10 cellular contexts compared by ENCODE assay signal in genomic region chr17:78124081-78124835, GRCh38. TPM values are rescaled to one million over a fixed set of nuclear protein-coding genes. Genes with fewer than 3 reads are reported as not detected.
A peak's percentile ranks its signal among the peaks of the same experiment; 100 is the strongest.
DNase-seq lines count a peak whose midpoint lies in the region; ATAC-seq, FAIRE-seq and TF ChIP-seq lines count a peak whose summit lies in the region.
"Had no signal": no experiment of that assay in that cellular context is flagged by ENCODE, and none has a peak within 500 bp of the region (broad histone marks: within the 10 kb centered on the region; RNA-seq: fewer than 3 reads in every experiment).

No MANE protein-coding gene starts in this region.

- peaks cover 62% of the 10 kb centered on the region for H3K4me1 Mint-ChIP-seq in activated CD8-positive, alpha-beta memory T cell treated with anti-CD3 and anti-CD28 coated beads, Interleukin-2, amount 10 ng/mL, durations not matched to agents 7 days and 5 days
- peaks cover 41 to 50% of the 10 kb centered on the region in 2 donors for H3K4me1 Mint-ChIP-seq in natural killer cell treated with Interleukin-12 subunit alpha and Interleukin-12 subunit beta and Interleukin-15 and Interleukin-18, amount 100 ng/mL, for 72 hours (ENCODE audit: low read depth in 2 of 2)
- H3K4me1 Mint-ChIP-seq in osteocyte (ENCODE audit: unreplicated experiment), result peaks cover 22% of the 10 kb centered on the region

- ATAC-seq in HG02870 (IDR thresholded peaks at IDR 0.05; ENCODE audit: unreplicated experiment), result peak; percentile 32
- no peak for ATAC-seq in activated CD8-positive, alpha-beta memory T cell treated with anti-CD3 and anti-CD28 coated beads, Interleukin-2, amount 10 ng/mL, durations not matched to agents 7 days and 5 days
- ATAC-seq in natural killer cell treated with Interleukin-12 subunit alpha and Interleukin-12 subunit beta and Interleukin-15 and Interleukin-18, amount 100 ng/mL, for 72 hours, result peak; percentile 15 to 62

- no peaks in the 10 kb centered on the region for H3K27me3 Mint-ChIP-seq in activated CD8-positive, alpha-beta memory T cell treated with anti-CD3 and anti-CD28 coated beads, Interleukin-2, amount 10 ng/mL, durations not matched to agents 7 days and 5 days
- no peaks in the 10 kb centered on the region for H3K27me3 Mint-ChIP-seq in natural killer cell treated with Interleukin-12 subunit alpha and Interleukin-12 subunit beta and Interleukin-15 and Interleukin-18, amount 100 ng/mL, for 72 hours
- H3K27me3 Mint-ChIP-seq in osteocyte (ENCODE audit: unreplicated experiment), result no peaks in the 10 kb centered on the region

- FAIRE-seq in GM12891 (lab: Jason Lieb, UNC), result peak; percentile 98

- no peak for DNase-seq in GM12891 (ENCODE audit: insufficient read length, low spot score)
- DNase-seq in activated CD8-positive, alpha-beta memory T cell treated with anti-CD3 and anti-CD28 coated beads, Interleukin-2, amount 10 ng/mL, durations not matched to agents 7 days and 5 days, result no peak
- peak; percentile 73 for DNase-seq in natural killer cell treated with Interleukin-12 subunit alpha and Interleukin-12 subunit beta and Interleukin-15 and Interleukin-18, amount 100 ng/mL, for 72 hours (ENCODE audit: low spot score)
- DNase-seq in osteocyte (ENCODE audit: extremely low spot score, unreplicated experiment), result no peak
- DNase-seq in iPS-NIHi11 (ENCODE audit: low spot score), result no peak
- DNase-seq in LoVo (ENCODE audit: low spot score), result no peak
- DNase-seq: NCI-H774 had no signal

- TF ChIP-seq CTCF in osteocyte (IDR thresholded peaks at IDR 0.05), result no peak

- CTCF ChIA-PET in activated CD8-positive, alpha-beta memory T cell treated with anti-CD3 and anti-CD28 coated beads, Interleukin-2, amount 10 ng/mL, durations not matched to agents 7 days and 5 days (lab: Charles Lee), result interaction anchor here (13.4 to 17.0 kb wide), 2 partner anchors 12 to 13 kb away, joined by 179 to 257 read pairs; no protein-coding TSS in a partner anchor

- peak overlapping the region; percentile 44 for H3K4me3 Mint-ChIP-seq in activated CD8-positive, alpha-beta memory T cell treated with anti-CD3 and anti-CD28 coated beads, Interleukin-2, amount 10 ng/mL, durations not matched to agents 7 days and 5 days
- peak overlapping the region; percentile 88 for H3K4me3 Mint-ChIP-seq in natural killer cell treated with Interleukin-12 subunit alpha and Interleukin-12 subunit beta and Interleukin-15 and Interleukin-18, amount 100 ng/mL, for 72 hours
- H3K4me3 Mint-ChIP-seq in osteocyte (ENCODE audit: unreplicated experiment), result no peak overlapping the region

- TF ChIP-seq POLR2A in GM12891 (IDR thresholded peaks at IDR 0.05; ENCODE audit: low read depth, low read length), result 0 out of 2 replicates have a peak, but pooled peaks have one; percentile 12

- no peaks in the 10 kb centered on the region for H3K9me3 Mint-ChIP-seq in activated CD8-positive, alpha-beta memory T cell treated with anti-CD3 and anti-CD28 coated beads, Interleukin-2, amount 10 ng/mL, durations not matched to agents 7 days and 5 days (ENCODE audit: low read depth)
- no peaks in the 10 kb centered on the region for H3K9me3 Mint-ChIP-seq in natural killer cell treated with Interleukin-12 subunit alpha and Interleukin-12 subunit beta and Interleukin-15 and Interleukin-18, amount 100 ng/mL, for 72 hours
- no peaks in the 10 kb centered on the region for H3K9me3 Mint-ChIP-seq in osteocyte (ENCODE audit: unreplicated experiment)

- H3K36me3 Mint-ChIP-seq in activated CD8-positive, alpha-beta memory T cell treated with anti-CD3 and anti-CD28 coated beads, Interleukin-2, amount 10 ng/mL, durations not matched to agents 7 days and 5 days, result peaks cover 48% of the 10 kb centered on the region
- H3K36me3 Mint-ChIP-seq in natural killer cell treated with Interleukin-12 subunit alpha and Interleukin-12 subunit beta and Interleukin-15 and Interleukin-18, amount 100 ng/mL, for 72 hours, result peaks cover 7% of the 10 kb centered on the region
- peaks cover 6% of the 10 kb centered on the region for H3K36me3 Mint-ChIP-seq in osteocyte (ENCODE audit: unreplicated experiment)

- H3K27ac Mint-ChIP-seq in activated CD8-positive, alpha-beta memory T cell treated with anti-CD3 and anti-CD28 coated beads, Interleukin-2, amount 10 ng/mL, durations not matched to agents 7 days and 5 days, result peak overlapping the region; percentile 41
- H3K27ac Mint-ChIP-seq in natural killer cell treated with Interleukin-12 subunit alpha and Interleukin-12 subunit beta and Interleukin-15 and Interleukin-18, amount 100 ng/mL, for 72 hours, result peak overlapping the region; percentile 83 to 89
- H3K27ac Mint-ChIP-seq in osteocyte (ENCODE audit: unreplicated experiment), result no peak overlapping the region

TF ChIP-seq in GM12891, 5 proteins besides CTCF, POLR2A, EP300 and RAD21:
- TF ChIP-seq SPI1 (IDR thresholded peaks at IDR 0.05; ENCODE audit: low read depth, low read length), result peak; percentile 93
- 0 out of 2 replicates have a peak, but pooled peaks have one; percentile 45 for TF ChIP-seq POU2F2 (IDR thresholded peaks at IDR 0.05; ENCODE audit: low read depth, low read length)
- peak; percentile 3 for TF ChIP-seq PAX5 (IDR thresholded peaks at IDR 0.05; ENCODE audit: insufficient read depth, low read length, severe bottlenecking)
- TF ChIP-seq TAF1 (IDR thresholded peaks at IDR 0.05; ENCODE audit: low read depth, low read length), result no peak

RNA-seq across cellular contexts. Expression of gene TMC6, which starts 4.3 kb away (rescaled TPM):
- 125 TPM for polyA plus RNA-seq in GM12891 (2012; ENCODE audit: low read depth, missing spikeins)
- 100 to 1,000 TPM; 347 to 431 TPM for total RNA-seq in activated CD8-positive, alpha-beta memory T cell treated with anti-CD3 and anti-CD28 coated beads, Interleukin-2, amount 10 ng/mL, durations not matched to agents 7 days and 5 days
- 100 to 1,000 TPM; 282 to 351 TPM for total RNA-seq in natural killer cell treated with Interleukin-12 subunit alpha and Interleukin-12 subunit beta and Interleukin-15 and Interleukin-18, amount 100 ng/mL, for 72 hours
- 31.2 and 32.6 TPM in 2 replicates for total RNA-seq in osteocyte

RNA-seq across cellular contexts. Expression of gene TMC8, which starts 6.3 kb away (rescaled TPM):
- polyA plus RNA-seq in GM12891 (2012; ENCODE audit: low read depth, missing spikeins), result 67.1 TPM
- total RNA-seq in activated CD8-positive, alpha-beta memory T cell treated with anti-CD3 and anti-CD28 coated beads, Interleukin-2, amount 10 ng/mL, durations not matched to agents 7 days and 5 days, result 100 to 1,000 TPM; 251 to 292 TPM
- 100 to 1,000 TPM in 1 of 2 donors, 10 to 100 TPM in 1; 87.1 to 209 TPM for total RNA-seq in natural killer cell treated with Interleukin-12 subunit alpha and Interleukin-12 subunit beta and Interleukin-15 and Interleukin-18, amount 100 ng/mL, for 72 hours
- total RNA-seq in osteocyte, result 0.40 and 0.99 TPM in 2 replicates

RNA-seq across cellular contexts. Expression of gene C17orf99, which starts 21.9 kb away (rescaled TPM):
- polyA plus RNA-seq in GM12891 (2012; ENCODE audit: low read depth, missing spikeins), result 5.8 TPM
- not detected for total RNA-seq in activated CD8-positive, alpha-beta memory T cell treated with anti-CD3 and anti-CD28 coated beads, Interleukin-2, amount 10 ng/mL, durations not matched to agents 7 days and 5 days
- total RNA-seq in natural killer cell treated with Interleukin-12 subunit alpha and Interleukin-12 subunit beta and Interleukin-15 and Interleukin-18, amount 100 ng/mL, for 72 hours, result not detected
- total RNA-seq in osteocyte, result not detected in 2 replicates
- total RNA-seq: esophagus muscularis mucosa, mononuclear cell had no signal

RNA-seq across cellular contexts. Expression of gene SYNGR2, which starts 44.1 kb away (rescaled TPM):
- 338 TPM for polyA plus RNA-seq in GM12891 (2012; ENCODE audit: low read depth, missing spikeins)
- total RNA-seq in activated CD8-positive, alpha-beta memory T cell treated with anti-CD3 and anti-CD28 coated beads, Interleukin-2, amount 10 ng/mL, durations not matched to agents 7 days and 5 days, result 10 to 100 TPM; 41.2 to 80.3 TPM
- 100 to 1,000 TPM in 1 of 2 donors, 10 to 100 TPM in 1; 84.9 to 120 TPM for total RNA-seq in natural killer cell treated with Interleukin-12 subunit alpha and Interleukin-12 subunit beta and Interleukin-15 and Interleukin-18, amount 100 ng/mL, for 72 hours
- total RNA-seq in osteocyte, result 43.2 and 48.6 TPM in 2 replicates

Comparison
In these comparisons a context has a peak if more than half of its experiments do, and no peak if none do; other contexts are left out.
1. RNA of gene TMC8, which starts 6.3 kb away (total RNA-seq): 251 to 292 TPM in activated CD8-positive, alpha-beta memory T cell treated with anti-CD3 and anti-CD28 coated beads, Interleukin-2, amount 10 ng/mL, durations not matched to agents 7 days and 5 days and 87.1 to 209 TPM in natural killer cell treated with Interleukin-12 subunit alpha and Interleukin-12 subunit beta and Interleukin-15 and Interleukin-18, amount 100 ng/mL, for 72 hours; 0.40 to 0.99 TPM in osteocyte; every median in the first group is over 10 times any median in the second.